Comparison of ENCODE assay signal across 18 cellular contexts in genomic region chr10:71603190-71603589, GRCh38.
"Had no signal": no experiment of that assay in that cellular context is flagged by ENCODE, and none has a peak within 500 bp of the region (broad histone marks: within the 10 kb centered on the region; RNA-seq: fewer than 3 reads in every experiment).

No MANE protein-coding gene starts in this region.

- H3K27me3 ChIP-seq: body of pancreas, gastroesophageal sphincter, neutrophil, sigmoid colon, upper lobe of right lung had no signal

- H3K27ac Mint-ChIP-seq: activated B cell treated with CpG ODN at 0.5 μM for 24 hours; activated CD4-positive, alpha-beta T cell treated with anti-CD3 and anti-CD28 coated beads, Interleukin-2, amount 10 ng/mL, durations not matched to agents 7 days and 5 days; activated naive CD4-positive, alpha-beta T cell treated with anti-CD3 and anti-CD28 coated beads, Interleukin-2, amount 10 ng/mL, durations not matched to agents 7 days and 5 days; activated T-helper 2 cell treated with anti-CD3 and anti-CD28 coated beads, Interferon-gamma antibody, Interleukin-2, Interleukin-4, amounts not matched to agents 10 μg/mL and 5 μg/mL and 100 μg/mL, durations not matched to agents 14 hours and 24 hours and 36 hours; effector memory CD8-positive, alpha-beta T cell; mesothelial cell of epicardium had no signal

- H3K36me3 ChIP-seq: gastroesophageal sphincter, neutrophil, sigmoid colon, upper lobe of right lung had no signal

- ATAC-seq: body of pancreas; effector memory CD8-positive, alpha-beta T cell; gastroesophageal sphincter; stimulated activated naive CD8-positive, alpha-beta T cell treated with anti-CD3 and anti-CD28 coated beads, Interleukin-15, Interleukin-2, amounts not matched to agents 100 U/mL and 50 U/mL, for 24 hours; upper lobe of right lung had no signal

- H3K4me3 ChIP-seq: body of pancreas, gastroesophageal sphincter, sigmoid colon, upper lobe of right lung had no signal

- H3K9me3 ChIP-seq: body of pancreas, gastroesophageal sphincter, neutrophil, sigmoid colon, upper lobe of right lung had no signal

- H3K4me1 Mint-ChIP-seq: activated CD4-positive, alpha-beta T cell treated with anti-CD3 and anti-CD28 coated beads, Interleukin-2, amount 10 ng/mL, durations not matched to agents 7 days and 5 days; activated naive CD4-positive, alpha-beta T cell treated with anti-CD3 and anti-CD28 coated beads, Interleukin-2, amount 10 ng/mL, durations not matched to agents 7 days and 5 days; central memory CD8-positive, alpha-beta T cell had no signal

- H3K27ac ChIP-seq: body of pancreas, epithelial cell of prostate, gastroesophageal sphincter, neutrophil, sigmoid colon, upper lobe of right lung had no signal

- H3K27me3 Mint-ChIP-seq: activated B cell treated with CpG ODN at 0.5 μM for 24 hours; activated CD4-positive, alpha-beta T cell treated with anti-CD3 and anti-CD28 coated beads, Interleukin-2, amount 10 ng/mL, durations not matched to agents 7 days and 5 days; central memory CD8-positive, alpha-beta T cell had no signal

- H3K4me3 Mint-ChIP-seq: activated B cell treated with CpG ODN at 0.5 μM for 24 hours; activated CD4-positive, alpha-beta T cell treated with anti-CD3 and anti-CD28 coated beads, Interleukin-2, amount 10 ng/mL, durations not matched to agents 7 days and 5 days; activated naive CD4-positive, alpha-beta T cell treated with anti-CD3 and anti-CD28 coated beads, Interleukin-2, amount 10 ng/mL, durations not matched to agents 7 days and 5 days; central memory CD8-positive, alpha-beta T cell; effector memory CD8-positive, alpha-beta T cell; mesothelial cell of epicardium had no signal

- DNase-seq: activated B cell treated with CpG ODN at 0.5 μM for 24 hours; activated CD4-positive, alpha-beta T cell treated with anti-CD3 and anti-CD28 coated beads, Interleukin-2, amount 10 ng/mL, durations not matched to agents 7 days and 5 days; activated CD8-positive, alpha-beta memory T cell treated with anti-CD3 and anti-CD28 coated beads for 24 hours; activated naive CD4-positive, alpha-beta T cell treated with anti-CD3 and anti-CD28 coated beads, Interleukin-2, amount 10 ng/mL, durations not matched to agents 7 days and 5 days; amniotic stem cell; body of pancreas; effector memory CD8-positive, alpha-beta T cell; sigmoid colon; stimulated activated CD4-positive, alpha-beta T cell treated with anti-CD3 and anti-CD28 coated beads, Interleukin-12 subunit alpha, Interleukin-12 subunit beta, amount 100 ng/mL, for 4 hours; stimulated activated CD4-positive, alpha-beta T cell treated with anti-CD3 and anti-CD28 coated beads, Interleukin-2, amount 100 ng/mL, for 48 hours; stimulated activated naive CD8-positive, alpha-beta T cell treated with anti-CD3 and anti-CD28 coated beads, Interleukin-15, Interleukin-2, amounts not matched to agents 100 U/mL and 50 U/mL, for 24 hours; upper lobe of right lung had no signal

- H3K36me3 Mint-ChIP-seq: activated naive CD4-positive, alpha-beta T cell treated with anti-CD3 and anti-CD28 coated beads, Interleukin-2, amount 10 ng/mL, durations not matched to agents 7 days and 5 days; mesothelial cell of epicardium had no signal

- H3K9me3 Mint-ChIP-seq: activated B cell treated with CpG ODN at 0.5 μM for 24 hours; activated CD4-positive, alpha-beta T cell treated with anti-CD3 and anti-CD28 coated beads, Interleukin-2, amount 10 ng/mL, durations not matched to agents 7 days and 5 days; activated naive CD4-positive, alpha-beta T cell treated with anti-CD3 and anti-CD28 coated beads, Interleukin-2, amount 10 ng/mL, durations not matched to agents 7 days and 5 days; activated T-helper 2 cell treated with anti-CD3 and anti-CD28 coated beads, Interferon-gamma antibody, Interleukin-2, Interleukin-4, amounts not matched to agents 10 μg/mL and 5 μg/mL and 100 μg/mL, durations not matched to agents 14 hours and 24 hours and 36 hours; central memory CD8-positive, alpha-beta T cell; effector memory CD8-positive, alpha-beta T cell; mesothelial cell of epicardium had no signal
